In the genomic region with DNA sequence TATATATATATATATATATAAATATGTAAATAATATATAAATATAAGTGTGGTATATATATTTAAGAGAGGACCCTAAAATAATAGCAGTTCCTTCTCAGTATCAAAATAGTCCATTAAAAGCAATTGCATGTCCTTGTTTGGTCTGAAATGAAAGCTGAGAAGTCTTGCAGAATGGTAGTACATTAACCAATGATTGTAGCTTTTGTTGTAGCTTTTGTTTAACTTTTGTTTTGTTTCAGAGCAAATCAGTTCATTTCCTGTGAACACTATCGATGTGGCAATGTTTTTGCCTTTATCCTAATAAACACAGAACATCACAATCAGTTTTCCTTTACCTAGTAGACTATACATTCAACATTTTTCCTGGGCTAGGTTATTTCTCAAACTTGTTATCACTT, we compare ENCODE assay signal across 8 cellular contexts.
"Had no signal": no experiment of that assay in that cellular context is flagged by ENCODE, and none has a peak within 500 bp of the region (broad histone marks: within the 10 kb centered on the region; RNA-seq: fewer than 3 reads in every experiment).

No MANE protein-coding gene starts in this region.

- H3K4me3 Mint-ChIP-seq: HFFc6 had no signal

- H3K27ac Mint-ChIP-seq: HFFc6 had no signal

- DNase-seq: GM23248, GOT3, H7, HFFc6, IMR-90, KG1 had no signal

- FAIRE-seq: K562 had no signal

- H3K4me3 ChIP-seq: GM23248, HAP-1, K562 had no signal
